In genomic region chr7:26861050-26861449, GRCh38 we compare ENCODE assay signal across 29 cellular contexts. TPM values are rescaled to one million over a fixed set of nuclear protein-coding genes. Genes with fewer than 3 reads are reported as not detected.
DNase-seq lines count a peak whose midpoint lies in the region; ATAC-seq, FAIRE-seq and TF ChIP-seq lines count a peak whose summit lies in the region.
"Had no signal": no experiment of that assay in that cellular context is flagged by ENCODE, and none has a peak within 500 bp of the region (broad histone marks: within the 10 kb centered on the region; RNA-seq: fewer than 3 reads in every experiment).

No MANE protein-coding gene starts in this region.

- no TSS peak for BruUV-seq in PC-3 (replicated peaks; lab: Mats Ljungman, UMichigan)

- no peaks in the 10 kb centered on the region for H3K9me3 ChIP-seq in Karpas-422 (ENCODE audit: low read length)
- H3K9me3 ChIP-seq in PC-3 (ENCODE audit: low read length): no peaks in the 10 kb centered on the region
- no peaks in the 10 kb centered on the region for H3K9me3 ChIP-seq in keratinocyte (ENCODE audit: control insufficient read depth, low read depth, low read length)
- H3K9me3 ChIP-seq: BE2C, gastrocnemius medialis, lower lobe of right lung had no signal

- H3K36me3 ChIP-seq in Karpas-422 (ENCODE audit: insufficient read depth, low read length) (no peaks in the 10 kb centered on the region), PC-3 (ENCODE audit: low read depth, low read length) (no peaks in the 10 kb centered on the region), keratinocyte (ENCODE audit: control insufficient read depth in 2 of 2, extremely low read depth in 1 of 2, insufficient read depth in 2 of 2, low read length in 2 of 2) (no peaks in the 10 kb centered on the region)
- H3K36me3 ChIP-seq: BE2C, brain microvascular endothelial cell, gastrocnemius medialis, lower lobe of right lung had no signal

- H2AFZ ChIP-seq in Karpas-422 (ENCODE audit: low read length) (no peak overlapping the region), PC-3 (ENCODE audit: low read length) (no peak overlapping the region), keratinocyte (ENCODE audit: control insufficient read depth, low read length) (no peak overlapping the region)

- H3K27ac ChIP-seq in Karpas-422 (ENCODE audit: low read length): no peak overlapping the region
- no peak overlapping the region for H3K27ac ChIP-seq in PC-3 (ENCODE audit: low read length)
- H3K27ac ChIP-seq in keratinocyte (ENCODE audit: control insufficient read depth, insufficient read depth, low read length): peak overlapping the region; percentile 0
- H3K27ac ChIP-seq: brain microvascular endothelial cell, dorsolateral prefrontal cortex, gastrocnemius medialis, lower lobe of right lung had no signal

- H3K36me3 Mint-ChIP-seq in activated CD4-positive, alpha-beta T cell treated with anti-CD3 and anti-CD28 coated beads for 36 hours (ENCODE audit: low read depth): peaks cover 3% of the 10 kb centered on the region
- H3K36me3 Mint-ChIP-seq: natural killer cell had no signal

- intact Hi-C loops in PC-3 (cut with micrococcal nuclease): loop anchor here (5.0 kb wide), 3 partner anchors 171 to 494 kb away; no protein-coding TSS in a partner anchor
- intact Hi-C loops in activated CD4-positive, alpha-beta T cell treated with anti-CD3 and anti-CD28 coated beads for 36 hours (cut with DNase I, micrococcal nuclease): loop anchor here (5.0 to 10.0 kb wide), 3 partner anchors 236 to 1006 kb away; partner anchors contain the start of gene HOXA1 (in 1 of the 2)

- peaks cover 0 to 6% of the 10 kb centered on the region in 2 donors for H3K9me3 Mint-ChIP-seq in stimulated activated naive CD8-positive, alpha-beta T cell treated with anti-CD3 and anti-CD28 coated beads, Interleukin-15, amount 100 ng/mL, for 72 hours
- H3K9me3 Mint-ChIP-seq in activated CD4-positive, alpha-beta T cell treated with anti-CD3 and anti-CD28 coated beads for 36 hours (ENCODE audit: low read depth): peaks cover 2% of the 10 kb centered on the region
- H3K9me3 Mint-ChIP-seq: natural killer cell had no signal

- TF ChIP-seq CTCF in PC-3 (conservative IDR thresholded peaks at IDR 0.05; ENCODE audit: low read depth, low read length) (no peak), keratinocyte (optimal IDR thresholded peaks at IDR 0.05 in 1 of 3, IDR thresholded peaks at IDR 0.05 in 1 of 3, conservative IDR thresholded peaks at IDR 0.05 in 1 of 3; ENCODE audit: extremely low read depth in 1 of 3, insufficient read depth in 2 of 3, low read length in 3 of 3) (no peak)

- dilution Hi-C loops in keratinocyte (cut with MboI; ENCODE audit: extremely low pct_ligation_motif_present, low sequenced_read_pairs): loop anchor here (25.0 kb wide), 1 partner anchor 226 kb away; the partner anchor contains the start of gene HOXA1

- no peaks in the 10 kb centered on the region for H3F3A ChIP-seq in PC-3 (ENCODE audit: low read length, unreplicated experiment)

- H3K9me1 ChIP-seq in keratinocyte (ENCODE audit: control insufficient read depth, extremely low read depth, insufficient read depth, low read length): no peaks in the 10 kb centered on the region

- no peak overlapping the region for H3K27ac Mint-ChIP-seq in stimulated activated naive CD8-positive, alpha-beta T cell treated with anti-CD3 and anti-CD28 coated beads, Interleukin-15, amount 100 ng/mL, for 72 hours
- no peak overlapping the region for H3K27ac Mint-ChIP-seq in activated CD4-positive, alpha-beta T cell treated with anti-CD3 and anti-CD28 coated beads for 36 hours
- H3K27ac Mint-ChIP-seq: activated naive CD4-positive, alpha-beta T cell treated with anti-CD3 and anti-CD28 coated beads, Interleukin-2, amount 50 U/mL, for 24 hours; activated T-helper 2 cell treated with anti-CD3 and anti-CD28 coated beads, Interferon-gamma antibody, Interleukin-2, Interleukin-4, amounts not matched to agents 10 μg/mL and 5 μg/mL and 100 μg/mL, durations not matched to agents 14 hours and 24 hours and 36 hours had no signal

- in situ Hi-C loops in Caki2 (cut with HindIII; ENCODE audit: low pct_unique_long_range_greater_than_20kb, low sequenced_read_pairs): no loop called here

- H3K4me1 Mint-ChIP-seq in stimulated activated naive CD8-positive, alpha-beta T cell treated with anti-CD3 and anti-CD28 coated beads, Interleukin-15, amount 100 ng/mL, for 72 hours: peaks cover 23% of the 10 kb centered on the region
- H3K4me1 Mint-ChIP-seq in activated CD4-positive, alpha-beta T cell treated with anti-CD3 and anti-CD28 coated beads for 36 hours: peaks cover 26% of the 10 kb centered on the region

- DNase-seq in Caki2 (ENCODE audit: low read depth) (peak; percentile 6), Karpas-422 (peak; percentile 56), PC-3 (no peak), keratinocyte (ENCODE audit: low read depth, low spot score) (no peak), DMS 273 treated with DMSO at 0.1 percent for 48 hours (lab: John Stamatoyannopoulos, UW) (no peak)
- DNase-seq in stimulated activated naive CD8-positive, alpha-beta T cell treated with anti-CD3 and anti-CD28 coated beads, Interleukin-15, amount 100 ng/mL, for 72 hours: no peak
- DNase-seq in activated CD4-positive, alpha-beta T cell treated with anti-CD3 and anti-CD28 coated beads for 36 hours: no peak
- DNase-seq: activated CD4-positive, alpha-beta T cell treated with anti-CD3 and anti-CD28 coated beads for 48 hours; activated CD8-positive, alpha-beta memory T cell treated with anti-CD3 and anti-CD28 coated beads for 24 hours; activated T-cell treated with anti-CD3 and anti-CD28 coated beads for 4 hours; amygdala; BE2C; brain microvascular endothelial cell; dorsolateral prefrontal cortex; gastrocnemius medialis; lower lobe of right lung; natural killer cell; NCI-H1105; NCI-H187 treated with DMSO at 0.1 percent for 48 hours; NCI-H2171; SK-N-SH; stimulated activated CD4-positive, alpha-beta T cell treated with anti-CD3 and anti-CD28 coated beads, Interleukin-15, amount 100 ng/mL, for 24 hours; stimulated activated CD4-positive, alpha-beta T cell treated with anti-CD3 and anti-CD28 coated beads, Interleukin-4, amount 100 ng/mL, for 4 hours; T-helper 2 cell had no signal

- no peak for ATAC-seq in PC-3
- ATAC-seq in stimulated activated naive CD8-positive, alpha-beta T cell treated with anti-CD3 and anti-CD28 coated beads, Interleukin-15, amount 100 ng/mL, for 72 hours: no peak
- ATAC-seq in HG03097 (IDR thresholded peaks at IDR 0.05; ENCODE audit: low FRiP score, unreplicated experiment): no peak
- no peak for ATAC-seq in activated CD4-positive, alpha-beta T cell treated with anti-CD3 and anti-CD28 coated beads for 36 hours
- ATAC-seq: gastrocnemius medialis, HepG2, lower lobe of right lung, natural killer cell had no signal

- H3K9me2 ChIP-seq in Karpas-422 (replicated peaks; ENCODE audit: insufficient read depth, low read length) (no peaks in the 10 kb centered on the region), PC-3 (replicated peaks; ENCODE audit: low read length) (no peaks in the 10 kb centered on the region)
- H3K9me2 ChIP-seq: SK-N-SH had no signal

- no peak overlapping the region for H3K4me3 Mint-ChIP-seq in stimulated activated naive CD8-positive, alpha-beta T cell treated with anti-CD3 and anti-CD28 coated beads, Interleukin-15, amount 100 ng/mL, for 72 hours
- H3K4me3 Mint-ChIP-seq in activated CD4-positive, alpha-beta T cell treated with anti-CD3 and anti-CD28 coated beads for 36 hours: no peak overlapping the region
- H3K4me3 Mint-ChIP-seq: activated naive CD4-positive, alpha-beta T cell treated with anti-CD3 and anti-CD28 coated beads, Interleukin-2, amount 50 U/mL, for 24 hours; natural killer cell had no signal

- H4K20me1 ChIP-seq in Karpas-422 (ENCODE audit: insufficient read depth, low read depth, low read length): no peaks in the 10 kb centered on the region
- no peaks in the 10 kb centered on the region for H4K20me1 ChIP-seq in PC-3 (ENCODE audit: low read length)
- no peaks in the 10 kb centered on the region for H4K20me1 ChIP-seq in keratinocyte (ENCODE audit: control insufficient read depth, extremely low read depth, insufficient read depth, low read length)

- no peak for FAIRE-seq in keratinocyte (lab: Jason Lieb, UNC)
- FAIRE-seq: endometrium had no signal

- H3K79me2 ChIP-seq in Karpas-422 (ENCODE audit: low read length) (no peaks in the 10 kb centered on the region), PC-3 (ENCODE audit: low read length) (peaks cover 67% of the 10 kb centered on the region), keratinocyte (ENCODE audit: control insufficient read depth, insufficient read depth, low read length) (peaks cover 75% of the 10 kb centered on the region)

- CTCF ChIA-PET in PC-3 (lab: Charles Lee): no interaction called here
- CTCF ChIA-PET in activated CD4-positive, alpha-beta T cell treated with anti-CD3 and anti-CD28 coated beads for 36 hours (lab: Charles Lee): interaction anchor here (0.6 kb wide), 1 partner anchor 177 kb away, joined by 3 read pairs; no protein-coding TSS in a partner anchor

- H3K27me3 ChIP-seq in Karpas-422 (ENCODE audit: low read length): no peaks in the 10 kb centered on the region
- no peaks in the 10 kb centered on the region for H3K27me3 ChIP-seq in PC-3 (ENCODE audit: low read length)
- no peaks in the 10 kb centered on the region for H3K27me3 ChIP-seq in keratinocyte (ENCODE audit: control insufficient read depth, extremely low read depth, insufficient read depth, low read length)

- POLR2A ChIA-PET in PC-3 (lab: Charles Lee; ENCODE audit: unreplicated experiment): interaction anchor here (0.7 kb wide), 1 partner anchor 201 kb away, joined by 5 read pairs; no protein-coding TSS in a partner anchor
- POLR2A ChIA-PET in activated CD4-positive, alpha-beta T cell treated with anti-CD3 and anti-CD28 coated beads for 36 hours (lab: Charles Lee): interaction anchor here (0.6 kb wide), 1 partner anchor 312 kb away, joined by 7 read pairs; no protein-coding TSS in a partner anchor

- H3K4me2 ChIP-seq in Karpas-422 (ENCODE audit: low read depth, low read length, poor library complexity, severe bottlenecking): peak overlapping the region; percentile 43
- H3K4me2 ChIP-seq in PC-3 (ENCODE audit: low read length): peak overlapping the region; percentile 28; the same call in 1 of the 2 replicates
- no peak overlapping the region for H3K4me2 ChIP-seq in keratinocyte (ENCODE audit: control insufficient read depth, extremely low read depth, insufficient read depth, low read depth, low read length)
- H3K4me2 ChIP-seq: SK-N-SH had no signal

- peaks cover 67% of the 10 kb centered on the region for H3K4me1 ChIP-seq in Karpas-422 (ENCODE audit: low read length)
- H3K4me1 ChIP-seq in PC-3 (ENCODE audit: insufficient read depth, low read length): peaks cover 24% of the 10 kb centered on the region
- peaks cover 33% of the 10 kb centered on the region for H3K4me1 ChIP-seq in keratinocyte (ENCODE audit: control insufficient read depth, extremely low read depth, insufficient read depth, low read length)
- H3K4me1 ChIP-seq: BE2C, gastrocnemius medialis had no signal

- H3K4me3 ChIP-seq in Karpas-422 (ENCODE audit: low read length) (no peak overlapping the region), PC-3 (ENCODE audit: low read length) (no peak overlapping the region), keratinocyte (ENCODE audit: control insufficient read depth in 2 of 3, extremely low read depth in 1 of 3, insufficient read depth in 2 of 3, low read depth in 1 of 3, low read length in 3 of 3) (no peak overlapping the region)
- H3K4me3 ChIP-seq: dorsolateral prefrontal cortex, gastrocnemius medialis, lower lobe of right lung had no signal

- H3K27me3 Mint-ChIP-seq in stimulated activated naive CD8-positive, alpha-beta T cell treated with anti-CD3 and anti-CD28 coated beads, Interleukin-15, amount 100 ng/mL, for 72 hours: peaks cover 31% of the 10 kb centered on the region
- peaks cover 49% of the 10 kb centered on the region for H3K27me3 Mint-ChIP-seq in activated CD4-positive, alpha-beta T cell treated with anti-CD3 and anti-CD28 coated beads for 36 hours

- H3K9ac ChIP-seq in Karpas-422 (ENCODE audit: low read length) (no peak overlapping the region), PC-3 (ENCODE audit: low read length) (no peak overlapping the region), keratinocyte (ENCODE audit: control insufficient read depth, extremely low read depth, insufficient read depth, low read length) (no peak overlapping the region)
- H3K9ac ChIP-seq: SK-N-SH had no signal

RNA-seq across cellular contexts. Expression of gene SKAP2, which starts 3.3 kb away (rescaled TPM):
- total RNA-seq in Caki2 (2014; rRNA removed; shearing (Covaris generic); ENCODE audit: low replicate concordance): 43.8 and 49.3 TPM in 2 replicates
- total RNA-seq in Karpas-422 (2014; rRNA removed; shearing (Covaris generic); ENCODE audit: low replicate concordance): 11.5 and 24.4 TPM in 2 replicates
- total RNA-seq in PC-3 (2014; rRNA removed): 9.6 and 18.4 TPM in 2 replicates
- 8.6 to 15.0 TPM (median 11.1 TPM) in 3 replicates for polyA plus RNA-seq in keratinocyte
- 27.4 TPM for polyA plus RNA-seq in keratinocyte (2011; ENCODE audit: low read depth)
- polyA plus RNA-seq in keratinocyte (2011; cell fraction: cytosol; rRNA removed): 8.6 and 15.8 TPM in 2 replicates
- polyA plus RNA-seq in keratinocyte (2011; cell fraction: nucleus; rRNA removed): 14.6 and 17.7 TPM in 2 replicates
- 11.2 and 18.8 TPM in 2 replicates for polyA plus RNA-seq in keratinocyte (2012; ENCODE audit: low replicate concordance)
- polyA minus RNA-seq in keratinocyte: 4.3 to 12.1 TPM (median 4.6 TPM) in 3 replicates
- 26.3 TPM for polyA minus RNA-seq in keratinocyte (2011; cell fraction: cytosol; rRNA and poly(A)+ RNA removed)
- 15.7 and 32.7 TPM in 2 replicates for polyA minus RNA-seq in keratinocyte (2011; cell fraction: nucleus; rRNA and poly(A)+ RNA removed)
- total RNA-seq in activated CD4-positive, alpha-beta T cell treated with anti-CD3 and anti-CD28 coated beads for 36 hours: 10 to 100 TPM in 1 of 2 experiments, 1 to 10 TPM in 1; 7.8 to 10.4 TPM

Comparison
In these comparisons a context has a peak if more than half of its experiments do, and no peak if none do; other contexts are left out.
1. DNase-seq: peak in Caki2 (single experiment) and Karpas-422 (single experiment); none in PC-3 (single experiment), keratinocyte (single experiment), stimulated activated naive CD8-positive, alpha-beta T cell treated with anti-CD3 and anti-CD28 coated beads, Interleukin-15, amount 100 ng/mL, for 72 hours (0 of 2), DMS 273 treated with DMSO at 0.1 percent for 48 hours (single experiment) and activated CD4-positive, alpha-beta T cell treated with anti-CD3 and anti-CD28 coated beads for 36 hours (single experiment).